In genomic region chr6:79686698-79687309, GRCh38 we compare ENCODE assay signal across 21 cellular contexts. TPM values are rescaled to one million over a fixed set of nuclear protein-coding genes. Genes with fewer than 3 reads are reported as not detected.
DNase-seq lines count a peak whose midpoint lies in the region; ATAC-seq and TF ChIP-seq lines count a peak whose summit lies in the region.
"Had no signal": no experiment of that assay in that cellular context is flagged by ENCODE, and none has a peak within 500 bp of the region (broad histone marks: within the 10 kb centered on the region; RNA-seq: fewer than 3 reads in every experiment).

No MANE protein-coding gene starts in this region.

- no peaks in the 10 kb centered on the region for H3K27me3 Mint-ChIP-seq in type B pancreatic cell
- H3K27me3 Mint-ChIP-seq: IgD-negative memory B cell had no signal

- intact Hi-C loops in left ventricle myocardium inferior (cut with micrococcal nuclease) (no loop called here), colonic mucosa (cut with DNase I) (no loop called here), mucosa of descending colon (cut with DNase I, micrococcal nuclease) (no loop called here)

- H3K27ac Mint-ChIP-seq in type B pancreatic cell, result peak overlapping the region; percentile 2
- H3K27ac Mint-ChIP-seq: activated CD8-positive, alpha-beta T cell treated with anti-CD3 and anti-CD28 coated beads for 36 hours; IgD-negative memory B cell had no signal

- DNase-seq in cardiac muscle cell (ENCODE audit: low read depth in 1 of 2, low spot score in 1 of 2) (no peak), left ventricle myocardium inferior (no peak), colonic mucosa (peak; percentile 34), mucosa of descending colon (peak in 2 of 3 donors; percentile 33 to 47), type B pancreatic cell (ENCODE audit: extremely low spot score, unreplicated experiment) (no peak), NCI-H1694 treated with DMSO at 0.1 percent for 48 hours (lab: John Stamatoyannopoulos, UW) (no peak)
- DNase-seq: activated CD8-positive, alpha-beta T cell treated with anti-CD3 and anti-CD28 coated beads for 36 hours; activated naive CD4-positive, alpha-beta T cell; heart left ventricle; NCI-H1436; NCI-H2171 treated with DMSO at 0.1 percent for 48 hours; NCI-H526 treated with DMSO at 0.1 percent for 48 hours; right cardiac atrium; stimulated activated CD4-positive, alpha-beta T cell treated with anti-CD3 and anti-CD28 coated beads, Interleukin-12 subunit alpha, Interleukin-12 subunit beta, amount 100 ng/mL, for 4 hours; substantia nigra; uterus had no signal

- H3K4me3 Mint-ChIP-seq in type B pancreatic cell, result no peak overlapping the region
- H3K4me3 Mint-ChIP-seq: activated CD8-positive, alpha-beta T cell treated with anti-CD3 and anti-CD28 coated beads for 36 hours; IgD-negative memory B cell had no signal

- TF ChIP-seq CTCF in cardiac muscle cell (IDR thresholded peaks at IDR 0.05; ENCODE audit: low read depth, low read length) (no peak), left ventricle myocardium inferior (IDR thresholded peaks at IDR 0.05; ENCODE audit: borderline replicate concordance) (no peak), colonic mucosa (IDR thresholded peaks at IDR 0.05) (no peak), mucosa of descending colon (IDR thresholded peaks at IDR 0.05) (no peak), type B pancreatic cell (conservative IDR thresholded peaks at IDR 0.05) (no peak)

- peaks cover 28% of the 10 kb centered on the region for H3K4me1 Mint-ChIP-seq in type B pancreatic cell (ENCODE audit: unreplicated experiment)
- H3K4me1 Mint-ChIP-seq: IgD-negative memory B cell had no signal

- H3K27ac ChIP-seq in cardiac muscle cell, result peak overlapping the region; percentile 74
- no peak overlapping the region for H3K27ac ChIP-seq in left ventricle myocardium inferior (replicated peaks)
- peak overlapping the region; percentile 20 for H3K27ac ChIP-seq in colonic mucosa
- H3K27ac ChIP-seq: BLaER1 treated with 17β-estradiol and CSF1 and Interleukin-3, amounts not matched to agents 10 nM and 100 nM; heart left ventricle; uterus had no signal

- H3K4me1 ChIP-seq in cardiac muscle cell (ENCODE audit: low read depth) (peaks cover 25% of the 10 kb centered on the region), left ventricle myocardium inferior (peaks cover 36% of the 10 kb centered on the region), colonic mucosa (no peaks in the 10 kb centered on the region), mucosa of descending colon (ENCODE audit: low read depth) (peaks cover 10% of the 10 kb centered on the region)
- H3K4me1 ChIP-seq: BLaER1 treated with 17β-estradiol and CSF1 and Interleukin-3, amounts not matched to agents 10 nM and 100 nM; uterus had no signal

- no peaks in the 10 kb centered on the region for H3K9me3 Mint-ChIP-seq in type B pancreatic cell
- H3K9me3 Mint-ChIP-seq: activated CD8-positive, alpha-beta T cell treated with anti-CD3 and anti-CD28 coated beads for 36 hours had no signal

- no peaks in the 10 kb centered on the region for H3K9me3 ChIP-seq in cardiac muscle cell (ENCODE audit: low read depth)
- H3K9me3 ChIP-seq in left ventricle myocardium inferior (replicated peaks), result no peaks in the 10 kb centered on the region
- H3K9me3 ChIP-seq in colonic mucosa, result no peaks in the 10 kb centered on the region
- no peaks in the 10 kb centered on the region for H3K9me3 ChIP-seq in mucosa of descending colon
- H3K9me3 ChIP-seq: BLaER1 treated with 17β-estradiol and CSF1 and Interleukin-3, amounts not matched to agents 10 nM and 100 nM; heart left ventricle; uterus had no signal

- H3K27me3 ChIP-seq in cardiac muscle cell (no peaks in the 10 kb centered on the region), left ventricle myocardium inferior (ENCODE audit: low read depth) (no peaks in the 10 kb centered on the region), colonic mucosa (no peaks in the 10 kb centered on the region)
- H3K27me3 ChIP-seq: BLaER1 treated with 17β-estradiol and CSF1 and Interleukin-3, amounts not matched to agents 10 nM and 100 nM; heart left ventricle; uterus had no signal

- H3K36me3 ChIP-seq in cardiac muscle cell (no peaks in the 10 kb centered on the region), left ventricle myocardium inferior (peaks cover 8% of the 10 kb centered on the region), colonic mucosa (no peaks in the 10 kb centered on the region), mucosa of descending colon (ENCODE audit: low read depth) (no peaks in the 10 kb centered on the region)
- H3K36me3 ChIP-seq: BLaER1 treated with 17β-estradiol and CSF1 and Interleukin-3, amounts not matched to agents 10 nM and 100 nM; uterus had no signal

- peak; percentile 80 for ATAC-seq in mucosa of descending colon
- no peak for ATAC-seq in HG03175 (IDR thresholded peaks at IDR 0.05; ENCODE audit: unreplicated experiment)
- no peak for ATAC-seq in GM18861 (IDR thresholded peaks at IDR 0.05; ENCODE audit: unreplicated experiment)
- ATAC-seq: activated CD4-positive, CD25-positive, alpha-beta regulatory T cell treated with anti-CD3 and anti-CD28 coated beads, Interleukin-2, amount 50 U/mL, for 24 hours; activated CD8-positive, alpha-beta T cell treated with anti-CD3 and anti-CD28 coated beads for 36 hours had no signal

- H3K9ac ChIP-seq in colonic mucosa (ENCODE audit: low read depth in 2 of 2, low read length in 2 of 2), result no peak overlapping the region
- H3K9ac ChIP-seq: BLaER1 treated with 17β-estradiol and CSF1 and Interleukin-3, amounts not matched to agents 10 nM and 100 nM had no signal

- H3K36me3 Mint-ChIP-seq in type B pancreatic cell, result peaks cover 15% of the 10 kb centered on the region
- H3K36me3 Mint-ChIP-seq: IgD-negative memory B cell had no signal

- no peak overlapping the region for H3K4me3 ChIP-seq in cardiac muscle cell
- H3K4me3 ChIP-seq in left ventricle myocardium inferior, result no peak overlapping the region
- H3K4me3 ChIP-seq in colonic mucosa, result no peak overlapping the region
- no peak overlapping the region for H3K4me3 ChIP-seq in mucosa of descending colon
- H3K4me3 ChIP-seq: BLaER1 treated with 17β-estradiol and CSF1 and Interleukin-3, amounts not matched to agents 10 nM and 100 nM; heart left ventricle; uterus had no signal

RNA-seq across cellular contexts. Expression of gene SH3BGRL2, which starts 55.7 kb away (rescaled TPM):
- total RNA-seq in cardiac muscle cell, result 35.0 and 36.1 TPM in 2 replicates
- 21.7 and 25.2 TPM in 2 replicates for polyA plus RNA-seq in cardiac muscle cell
- 5.8 TPM for total RNA-seq in left ventricle myocardium inferior
- total RNA-seq in colonic mucosa, result 100 to 1,000 TPM in 1 of 2 donors, 10 to 100 TPM in 1; 95.4 to 145 TPM
- 100 to 1,000 TPM in 2 of 3 donors, 10 to 100 TPM in 1; 63.2 to 158 (median 127) TPM for total RNA-seq in mucosa of descending colon
- 40.0 and 75.3 TPM in 2 replicates for total RNA-seq in type B pancreatic cell (ENCODE audit: low replicate concordance)

Comparison
In these comparisons a context has a peak if more than half of its experiments do, and no peak if none do; other contexts are left out.
1. DNase-seq: peak in colonic mucosa (single experiment) and mucosa of descending colon (2 of 3); none in cardiac muscle cell (0 of 2), left ventricle myocardium inferior (single experiment), type B pancreatic cell (single experiment) and NCI-H1694 treated with DMSO at 0.1 percent for 48 hours (single experiment).